Comparison of ENCODE assay signal across 19 cellular contexts in the genomic region with DNA sequence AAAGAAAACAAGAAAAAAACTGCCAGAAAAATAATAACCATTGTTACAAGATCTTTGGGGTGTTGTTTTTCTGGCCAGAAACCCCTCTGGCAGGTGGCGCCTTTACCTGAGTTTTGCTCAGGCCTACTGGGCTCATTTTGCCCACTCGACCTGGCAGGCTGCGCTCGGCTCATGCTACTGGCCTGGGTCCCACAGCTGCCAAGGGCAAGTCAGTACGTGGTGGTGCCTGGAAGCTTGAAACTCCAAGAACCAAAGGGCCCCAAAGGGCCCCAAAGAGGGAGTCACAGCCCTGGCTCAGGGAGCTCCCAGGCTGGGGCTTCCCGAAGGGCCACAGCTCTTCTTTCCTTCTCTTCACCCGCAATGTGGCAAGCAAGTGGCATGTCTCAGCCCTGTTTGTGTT.
"Had no signal": no experiment of that assay in that cellular context is flagged by ENCODE, and none has a peak within 500 bp of the region (broad histone marks: within the 10 kb centered on the region; RNA-seq: fewer than 3 reads in every experiment).

No MANE protein-coding gene starts in this region.

- H3K4me2 ChIP-seq: SK-N-SH had no signal

- H3K9ac ChIP-seq: SK-N-SH had no signal

- H3K9me3 ChIP-seq: SK-N-SH had no signal

- DNase-seq: IMR-90, Karpas-422, KG1, MM.1S, NCI-H1092 treated with DMSO at 0.1 percent for 48 hours, NCI-H1436, NCI-H187, NCI-H2029, NCI-H2081 treated with DMSO at 0.1 percent for 48 hours, NCI-H2171, NCI-H226, NCI-H446, NCI-H510A, NCI-H524 treated with DMSO at 0.1 percent for 48 hours, NCI-H69, NCI-H774, RPMI8226, SHP77, SK-N-SH had no signal
